ENCODE assay signal across 1 cellular context in genomic region chrX:21675931-21676330, GRCh38.
TF ChIP-seq lines count a peak whose summit lies in the region.

No MANE protein-coding gene starts in this region.

TF ChIP-seq in GM23338, 12 proteins besides CTCF, POLR2A, EP300 and RAD21 (continued from another document):
- TF ChIP-seq, protein P1, sequence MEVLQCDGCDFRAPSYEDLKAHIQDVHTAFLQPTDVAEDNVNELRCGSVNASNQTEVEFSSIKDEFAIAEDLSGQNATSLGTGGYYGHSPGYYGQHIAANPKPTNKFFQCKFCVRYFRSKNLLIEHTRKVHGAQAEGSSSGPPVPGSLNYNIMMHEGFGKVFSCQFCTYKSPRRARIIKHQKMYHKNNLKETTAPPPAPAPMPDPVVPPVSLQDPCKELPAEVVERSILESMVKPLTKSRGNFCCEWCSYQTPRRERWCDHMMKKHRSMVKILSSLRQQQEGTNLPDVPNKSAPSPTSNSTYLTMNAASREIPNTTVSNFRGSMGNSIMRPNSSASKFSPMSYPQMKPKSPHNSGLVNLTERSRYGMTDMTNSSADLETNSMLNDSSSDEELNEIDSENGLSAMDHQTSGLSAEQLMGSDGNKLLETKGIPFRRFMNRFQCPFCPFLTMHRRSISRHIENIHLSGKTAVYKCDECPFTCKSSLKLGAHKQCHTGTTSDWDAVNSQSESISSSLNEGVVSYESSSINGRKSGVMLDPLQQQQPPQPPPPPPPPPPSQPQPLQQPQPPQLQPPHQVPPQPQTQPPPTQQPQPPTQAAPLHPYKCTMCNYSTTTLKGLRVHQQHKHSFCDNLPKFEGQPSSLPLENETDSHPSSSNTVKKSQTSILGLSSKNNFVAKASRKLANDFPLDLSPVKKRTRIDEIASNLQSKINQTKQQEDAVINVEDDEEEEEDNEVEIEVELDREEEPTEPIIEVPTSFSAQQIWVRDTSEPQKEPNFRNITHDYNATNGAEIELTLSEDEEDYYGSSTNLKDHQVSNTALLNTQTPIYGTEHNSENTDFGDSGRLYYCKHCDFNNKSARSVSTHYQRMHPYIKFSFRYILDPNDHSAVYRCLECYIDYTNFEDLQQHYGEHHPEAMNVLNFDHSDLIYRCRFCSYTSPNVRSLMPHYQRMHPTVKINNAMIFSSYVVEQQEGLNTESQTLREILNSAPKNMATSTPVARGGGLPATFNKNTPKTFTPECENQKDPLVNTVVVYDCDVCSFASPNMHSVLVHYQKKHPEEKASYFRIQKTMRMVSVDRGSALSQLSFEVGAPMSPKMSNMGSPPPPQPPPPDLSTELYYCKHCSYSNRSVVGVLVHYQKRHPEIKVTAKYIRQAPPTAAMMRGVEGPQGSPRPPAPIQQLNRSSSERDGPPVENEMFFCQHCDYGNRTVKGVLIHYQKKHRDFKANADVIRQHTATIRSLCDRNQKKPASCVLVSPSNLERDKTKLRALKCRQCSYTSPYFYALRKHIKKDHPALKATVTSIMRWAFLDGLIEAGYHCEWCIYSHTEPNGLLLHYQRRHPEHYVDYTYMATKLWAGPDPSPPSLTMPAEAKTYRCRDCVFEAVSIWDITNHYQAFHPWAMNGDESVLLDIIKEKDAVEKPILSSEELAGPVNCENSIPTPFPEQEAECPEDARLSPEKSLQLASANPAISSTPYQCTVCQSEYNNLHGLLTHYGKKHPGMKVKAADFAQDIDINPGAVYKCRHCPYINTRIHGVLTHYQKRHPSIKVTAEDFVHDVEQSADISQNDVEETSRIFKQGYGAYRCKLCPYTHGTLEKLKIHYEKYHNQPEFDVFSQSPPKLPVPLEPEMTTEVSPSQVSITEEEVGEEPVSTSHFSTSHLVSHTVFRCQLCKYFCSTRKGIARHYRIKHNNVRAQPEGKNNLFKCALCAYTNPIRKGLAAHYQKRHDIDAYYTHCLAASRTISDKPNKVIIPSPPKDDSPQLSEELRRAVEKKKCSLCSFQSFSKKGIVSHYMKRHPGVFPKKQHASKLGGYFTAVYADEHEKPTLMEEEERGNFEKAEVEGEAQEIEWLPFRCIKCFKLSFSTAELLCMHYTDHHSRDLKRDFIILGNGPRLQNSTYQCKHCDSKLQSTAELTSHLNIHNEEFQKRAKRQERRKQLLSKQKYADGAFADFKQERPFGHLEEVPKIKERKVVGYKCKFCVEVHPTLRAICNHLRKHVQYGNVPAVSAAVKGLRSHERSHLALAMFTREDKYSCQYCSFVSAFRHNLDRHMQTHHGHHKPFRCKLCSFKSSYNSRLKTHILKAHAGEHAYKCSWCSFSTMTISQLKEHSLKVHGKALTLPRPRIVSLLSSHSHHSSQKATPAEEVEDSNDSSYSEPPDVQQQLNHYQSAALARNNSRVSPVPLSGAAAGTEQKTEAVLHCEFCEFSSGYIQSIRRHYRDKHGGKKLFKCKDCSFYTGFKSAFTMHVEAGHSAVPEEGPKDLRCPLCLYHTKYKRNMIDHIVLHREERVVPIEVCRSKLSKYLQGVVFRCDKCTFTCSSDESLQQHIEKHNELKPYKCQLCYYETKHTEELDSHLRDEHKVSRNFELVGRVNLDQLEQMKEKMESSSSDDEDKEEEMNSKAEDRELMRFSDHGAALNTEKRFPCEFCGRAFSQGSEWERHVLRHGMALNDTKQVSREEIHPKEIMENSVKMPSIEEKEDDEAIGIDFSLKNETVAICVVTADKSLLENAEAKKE (CRISPR knock-in tag; IDR thresholded peaks at IDR 0.05) = no peak
- TF ChIP-seq REST (IDR thresholded peaks at IDR 0.05; ENCODE audit: unreplicated experiment) = no peak
- TF ChIP-seq ZNF331 (CRISPR knock-in tag; IDR thresholded peaks at IDR 0.05; ENCODE audit: low read depth) = no peak
- no peak for TF ChIP-seq JUNB (IDR thresholded peaks at IDR 0.05; ENCODE audit: unreplicated experiment)
